ENCODE assay signal across 14 cellular contexts in the genomic region with DNA sequence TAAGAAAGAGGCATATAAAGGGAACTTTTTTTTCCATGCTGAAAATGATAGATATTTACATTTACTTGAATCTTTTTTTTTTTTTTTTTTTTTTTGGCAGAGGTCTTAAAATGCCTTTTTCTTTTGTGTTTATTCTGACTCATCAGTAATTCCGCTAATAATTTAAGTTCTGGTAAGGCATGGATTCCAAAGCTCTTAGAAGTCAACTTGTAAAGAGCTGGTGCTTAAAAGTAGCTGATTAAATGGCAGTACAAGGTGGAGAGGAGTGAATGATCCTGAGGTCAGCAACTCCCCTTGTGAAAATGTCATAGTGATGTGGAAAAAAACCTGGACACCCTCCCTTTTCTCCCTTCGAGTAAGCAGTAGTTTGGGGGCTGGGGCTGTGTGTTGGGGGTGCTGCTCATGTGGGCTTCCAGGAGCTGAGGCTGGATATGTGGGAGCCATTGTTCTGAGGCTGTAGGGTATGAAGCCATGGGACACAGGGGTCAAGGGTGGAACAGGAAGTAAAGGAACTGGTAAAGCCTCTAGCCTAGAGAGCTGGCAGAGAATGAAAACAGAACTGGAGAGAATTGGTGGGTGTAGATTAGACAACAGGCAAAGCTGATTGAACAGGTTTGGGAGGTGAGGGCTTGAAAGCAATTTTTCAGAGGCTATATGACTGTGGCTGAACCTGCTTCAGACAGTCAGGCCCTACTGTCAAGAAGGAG. TPM values are rescaled to one million over a fixed set of nuclear protein-coding genes. Genes with fewer than 3 reads are reported as not detected.
DNase-seq lines count a peak whose midpoint lies in the region; ATAC-seq, FAIRE-seq and TF ChIP-seq lines count a peak whose summit lies in the region.
"Had no signal": no experiment of that assay in that cellular context is flagged by ENCODE, and none has a peak within 500 bp of the region (broad histone marks: within the 10 kb centered on the region; RNA-seq: fewer than 3 reads in every experiment).

No MANE protein-coding gene starts in this region.

- peak; percentile 84 for ATAC-seq in foreskin keratinocyte
- ATAC-seq in HG02623 (IDR thresholded peaks at IDR 0.05; ENCODE audit: unreplicated experiment) = no peak
- ATAC-seq in HG03378 (IDR thresholded peaks at IDR 0.05; ENCODE audit: unreplicated experiment) = no peak
- ATAC-seq: right cardiac atrium had no signal

- no peaks in the 10 kb centered on the region for H3K27me3 ChIP-seq in foreskin keratinocyte
- H3K27me3 ChIP-seq: stomach had no signal

- H3K27ac ChIP-seq in RWPE1 (no peak overlapping the region), foreskin keratinocyte (no peak overlapping the region), substantia nigra (ENCODE audit: low read depth, low read length, poor library complexity, severe bottlenecking) (no peak overlapping the region)
- H3K27ac ChIP-seq: stomach had no signal

- POLR2A ChIA-PET in RWPE1 (lab: Yijun Ruan, JAX; ENCODE audit: low non-redundant PET) = no interaction called here

- H3K4me1 ChIP-seq in foreskin keratinocyte = peaks cover 11% of the 10 kb centered on the region

- peak; percentile 67 for DNase-seq in H4 (ENCODE audit: low spot score)
- DNase-seq in RWPE1 (ENCODE audit: low spot score) = peak; percentile 11
- peak; percentile 51 to 79 for DNase-seq in foreskin keratinocyte
- DNase-seq in urothelium cell line (ENCODE audit: low spot score) = peak; percentile 46
- DNase-seq in substantia nigra (lab: John Stamatoyannopoulos, UW) = no peak
- DNase-seq: activated CD4-positive, alpha-beta T cell treated with anti-CD3 and anti-CD28 coated beads, Interleukin-2, amount 50 U/mL, for 48 hours; effector memory CD4-positive, alpha-beta T cell; NCI-H1436 treated with DMSO at 0.1 percent for 48 hours; NCI-H510A; right cardiac atrium; stomach had no signal

- CTCF ChIA-PET in RWPE1 (lab: Yijun Ruan, JAX) = no interaction called here

- FAIRE-seq in urothelium cell line (lab: Jason Lieb, UNC) = no peak

- no peak for TF ChIP-seq CTCF in RWPE1 (conservative IDR thresholded peaks at IDR 0.05; ENCODE audit: low read depth)
- no peak for TF ChIP-seq CTCF in foreskin keratinocyte (conservative IDR thresholded peaks at IDR 0.05)

RNA-seq across cellular contexts. Expression of a gene that starts 41.0 kb away (rescaled TPM):
- total RNA-seq in H4 (2014; rRNA removed; shearing (Covaris generic)) = 5.7 and 11.7 TPM in 2 replicates
- 22.2 and 27.1 TPM in 2 replicates for total RNA-seq in foreskin keratinocyte
- polyA plus RNA-seq in foreskin keratinocyte = 15.4 and 19.3 TPM in 2 replicates
- total RNA-seq: activated T-helper 2 cell treated with anti-CD3 and anti-CD28 coated beads, Interferon-gamma antibody, Interleukin-2, Interleukin-4, amounts not matched to agents 10 μg/mL and 5 μg/mL and 100 μg/mL, durations not matched to agents 14 hours and 24 hours and 36 hours had no signal

Comparison
In these comparisons a context has a peak if more than half of its experiments do, and no peak if none do; other contexts are left out.
1. DNase-seq: peak in H4 (single experiment), RWPE1 (single experiment), foreskin keratinocyte (2 of 2) and urothelium cell line (single experiment); none in substantia nigra (0 of 49).